Comparison of ENCODE assay signal across 20 cellular contexts in the genomic region with DNA sequence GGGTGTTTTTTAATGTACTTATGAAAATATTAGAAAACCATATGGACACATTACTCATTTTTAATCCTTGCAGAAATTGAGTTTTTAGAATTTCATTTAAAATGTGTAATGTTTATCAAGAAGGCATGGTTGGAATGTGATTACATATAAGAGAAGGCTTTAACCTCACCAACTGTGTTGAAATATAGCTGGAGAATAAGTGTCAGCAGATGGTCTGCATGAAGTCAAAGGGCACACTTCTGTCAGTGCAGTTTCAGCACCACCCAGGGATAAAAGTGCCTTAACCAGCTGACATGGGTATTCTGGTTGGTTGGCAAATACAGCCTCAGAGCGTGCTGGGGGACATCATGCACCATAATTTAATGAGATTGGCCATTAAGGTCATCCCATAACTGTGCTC. TPM values are rescaled to one million over a fixed set of nuclear protein-coding genes. Genes with fewer than 3 reads are reported as not detected.
DNase-seq lines count a peak whose midpoint lies in the region; ATAC-seq and TF ChIP-seq lines count a peak whose summit lies in the region.
"Had no signal": no experiment of that assay in that cellular context is flagged by ENCODE, and none has a peak within 500 bp of the region (broad histone marks: within the 10 kb centered on the region; RNA-seq: fewer than 3 reads in every experiment).

No MANE protein-coding gene starts in this region.

- H3K4me3 ChIP-seq in AG10803 (ENCODE audit: low read length), result no peak overlapping the region
- no peak overlapping the region for H3K4me3 ChIP-seq in adipocyte (ENCODE audit: low read length)
- H3K4me3 ChIP-seq in fibroblast of pulmonary artery (replicated peaks; ENCODE audit: low read depth, low read length), result no peak overlapping the region
- no peak overlapping the region for H3K4me3 ChIP-seq in colonic mucosa
- H3K4me3 ChIP-seq: BLaER1, Peyer's patch, SJSA1 had no signal

- no peak overlapping the region for H3K27ac Mint-ChIP-seq in activated CD4-positive, alpha-beta memory T cell treated with anti-CD3 and anti-CD28 coated beads for 36 hours
- H3K27ac Mint-ChIP-seq: CD4-positive, alpha-beta memory T cell; HFFc6 had no signal

- H3K4me1 ChIP-seq in adipocyte (ENCODE audit: control insufficient read depth, insufficient read depth, low read length) (peaks cover 33% of the 10 kb centered on the region), colonic mucosa (no peaks in the 10 kb centered on the region)

- no peaks in the 10 kb centered on the region for H3K9me3 Mint-ChIP-seq in activated CD4-positive, alpha-beta memory T cell treated with anti-CD3 and anti-CD28 coated beads for 36 hours
- H3K9me3 Mint-ChIP-seq: CD4-positive, alpha-beta memory T cell; HFFc6 had no signal

- H3K27me3 ChIP-seq in adipocyte (replicated peaks; ENCODE audit: control insufficient read depth, insufficient read depth, low read length) (no peaks in the 10 kb centered on the region), colonic mucosa (no peaks in the 10 kb centered on the region)
- H3K27me3 ChIP-seq: BLaER1, Peyer's patch, SJSA1 had no signal

- no peak overlapping the region for H3K27ac ChIP-seq in colonic mucosa
- H3K27ac ChIP-seq: BLaER1, Peyer's patch, SJSA1 had no signal

- H3K9me3 ChIP-seq in adipocyte (ENCODE audit: control insufficient read depth, low read length) (no peaks in the 10 kb centered on the region), colonic mucosa (no peaks in the 10 kb centered on the region)
- H3K9me3 ChIP-seq: BLaER1, Peyer's patch, SJSA1 had no signal

- DNase-seq in AG10803 (ENCODE audit: low read depth), result peak; percentile 71
- peak; percentile 19 for DNase-seq in GM03348 (ENCODE audit: low spot score)
- DNase-seq in adipocyte (ENCODE audit: low read depth), result peak; percentile 32
- peak; percentile 39 for DNase-seq in fibroblast of pulmonary artery (ENCODE audit: low read depth)
- DNase-seq in colonic mucosa, result no peak
- DNase-seq in medulla oblongata (ENCODE audit: extremely low spot score), result no peak
- no peak for DNase-seq in activated CD4-positive, alpha-beta memory T cell treated with anti-CD3 and anti-CD28 coated beads for 36 hours
- DNase-seq: Calu3; CD4-positive, alpha-beta memory T cell; HFFc6; MM.1S; NCI-H1417; NCI-H187; NCI-H345; NCI-H526; NK-92 treated with Interleukin-12 subunit alpha and Interleukin-12 subunit beta, amount 100 ng/mL, for 24 hours; Peyer's patch had no signal

- H3K4me1 Mint-ChIP-seq in activated CD4-positive, alpha-beta memory T cell treated with anti-CD3 and anti-CD28 coated beads for 36 hours (ENCODE audit: low read depth), result peaks cover 8% of the 10 kb centered on the region

- H3K36me3 ChIP-seq in adipocyte (ENCODE audit: control insufficient read depth, insufficient read depth, low read length, severe bottlenecking) (no peaks in the 10 kb centered on the region), colonic mucosa (no peaks in the 10 kb centered on the region)
- H3K36me3 ChIP-seq: BLaER1, Peyer's patch, SJSA1 had no signal

- POLR2A ChIA-PET in activated CD4-positive, alpha-beta memory T cell treated with anti-CD3 and anti-CD28 coated beads for 36 hours (lab: Charles Lee), result no interaction called here

- no peak overlapping the region for H3K4me3 Mint-ChIP-seq in activated CD4-positive, alpha-beta memory T cell treated with anti-CD3 and anti-CD28 coated beads for 36 hours
- H3K4me3 Mint-ChIP-seq: CD4-positive, alpha-beta memory T cell; HFFc6 had no signal

- intact Hi-C loops in colonic mucosa (cut with DNase I), result no loop called here
- intact Hi-C loops in activated CD4-positive, alpha-beta memory T cell treated with anti-CD3 and anti-CD28 coated beads for 36 hours (cut with micrococcal nuclease), result no loop called here

- ATAC-seq in HG02798 (IDR thresholded peaks at IDR 0.05; ENCODE audit: poor library complexity, unreplicated experiment), result no peak

- H3K27me3 Mint-ChIP-seq in activated CD4-positive, alpha-beta memory T cell treated with anti-CD3 and anti-CD28 coated beads for 36 hours, result no peaks in the 10 kb centered on the region

- CTCF ChIA-PET in activated CD4-positive, alpha-beta memory T cell treated with anti-CD3 and anti-CD28 coated beads for 36 hours (lab: Charles Lee), result no interaction called here

- no peak for TF ChIP-seq CTCF in AG10803 (conservative IDR thresholded peaks at IDR 0.05; ENCODE audit: low read length)
- no peak for TF ChIP-seq CTCF in fibroblast of pulmonary artery (IDR thresholded peaks at IDR 0.05; ENCODE audit: low read length, missing control alignments)
- TF ChIP-seq CTCF in colonic mucosa (IDR thresholded peaks at IDR 0.05), result no peak

- no peaks in the 10 kb centered on the region for H3K36me3 Mint-ChIP-seq in activated CD4-positive, alpha-beta memory T cell treated with anti-CD3 and anti-CD28 coated beads for 36 hours
- H3K36me3 Mint-ChIP-seq: CD4-positive, alpha-beta memory T cell had no signal

- no peak overlapping the region for H3K9ac ChIP-seq in adipocyte (ENCODE audit: low read length)
- no peak overlapping the region for H3K9ac ChIP-seq in colonic mucosa (ENCODE audit: low read depth in 2 of 2, low read length in 2 of 2)
- H3K9ac ChIP-seq: BLaER1 had no signal

RNA-seq across cellular contexts. Expression of a gene that starts 21.2 kb away (rescaled TPM):
- 100 to 1,000 TPM in 1 of 2 donors, 10 to 100 TPM in 1; 47.4 to 121 TPM for total RNA-seq in colonic mucosa
- total RNA-seq in activated CD4-positive, alpha-beta memory T cell treated with anti-CD3 and anti-CD28 coated beads for 36 hours, result 10 to 100 TPM; 12.6 to 14.4 TPM

Comparison
In these comparisons a context has a peak if more than half of its experiments do, and no peak if none do; other contexts are left out.
1. DNase-seq: peak in AG10803 (single experiment), GM03348 (single experiment), adipocyte (single experiment) and fibroblast of pulmonary artery (single experiment); none in colonic mucosa (single experiment), medulla oblongata (single experiment) and activated CD4-positive, alpha-beta memory T cell treated with anti-CD3 and anti-CD28 coated beads for 36 hours (single experiment).